ENCODE assay signal across 26 cellular contexts in the genomic region with DNA sequence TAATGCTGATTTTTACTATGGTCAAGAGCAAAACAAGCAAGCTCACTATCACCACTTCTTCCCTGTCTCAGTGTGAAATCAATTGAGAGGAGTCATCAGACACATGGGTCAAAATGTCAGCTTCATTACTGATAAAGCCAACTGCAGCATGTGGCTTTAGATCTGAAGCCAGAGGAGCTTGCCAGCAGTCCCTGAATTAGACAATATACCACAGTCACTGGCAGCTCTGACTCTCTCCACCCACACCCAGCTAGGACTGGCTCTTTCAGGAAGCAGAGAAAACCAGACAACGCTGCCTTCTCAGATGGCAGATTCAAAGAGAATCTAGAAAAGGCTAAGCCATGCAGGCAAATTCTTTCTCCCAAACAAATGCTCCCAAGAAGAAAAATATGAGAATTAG. TPM values are rescaled to one million over a fixed set of nuclear protein-coding genes. Genes with fewer than 3 reads are reported as not detected.
DNase-seq lines count a peak whose midpoint lies in the region; ATAC-seq and TF ChIP-seq lines count a peak whose summit lies in the region.
"Had no signal": no experiment of that assay in that cellular context is flagged by ENCODE, and none has a peak within 500 bp of the region (broad histone marks: within the 10 kb centered on the region; RNA-seq: fewer than 3 reads in every experiment).

No MANE protein-coding gene starts in this region.

- H3K4me3 Mint-ChIP-seq in HFFc6 = no peak overlapping the region
- H3K4me3 Mint-ChIP-seq: CD8-positive, alpha-beta T cell had no signal

- DNase-seq in heart right ventricle (peak in 1 of 2 donors; percentile 28), left cardiac atrium (no peak), RPMI7951 (ENCODE audit: low read depth) (peak; percentile 3), mesenteric fat pad (ENCODE audit: low spot score) (peak; percentile 22), HFFc6 (no peak), G401 (ENCODE audit: low spot score) (no peak)
- DNase-seq: C1 segment of cervical spinal cord; CD8-positive, alpha-beta T cell; DMS 273 treated with DMSO at 0.1 percent for 48 hours; DMS79; Karpas-422; MV-4-11; NCI-H1105; NCI-H1436 treated with DMSO at 0.1 percent for 48 hours; NCI-H187 treated with DMSO at 0.1 percent for 48 hours; NCI-H2171 treated with DMSO at 0.1 percent for 48 hours; NCI-H446; NCI-H524 treated with DMSO at 0.1 percent for 48 hours; NCI-H82; NK-92 treated with Interleukin-12 subunit alpha and Interleukin-12 subunit beta, amount 100 ng/mL, for 24 hours; PC-9; RPMI8226; SHP77 treated with DMSO at 0.1 percent for 48 hours had no signal

- H3K27ac ChIP-seq in heart right ventricle = peak overlapping the region in 1 of 10 donors; percentile 36
- H3K27ac ChIP-seq: A549, PC-9 had no signal

- 30 to 33% methylated on average over 1 of the region's 1 CpG for WGBS in heart right ventricle, 2 donors

- ATAC-seq in heart right ventricle (peak in 5 of 8 donors; percentile 59 to 90 (median 83)), left cardiac atrium (no peak), HG02642 (IDR thresholded peaks at IDR 0.05; ENCODE audit: poor library complexity, unreplicated experiment) (no peak)
- ATAC-seq: A549; CD8-positive, alpha-beta T cell had no signal

- no peak for TF ChIP-seq CTCF in heart right ventricle (IDR thresholded peaks at IDR 0.05)
- no peak for TF ChIP-seq CTCF in HFFc6 (IDR thresholded peaks at IDR 0.05)

- no peak overlapping the region for H3K27ac Mint-ChIP-seq in HFFc6
- H3K27ac Mint-ChIP-seq: CD8-positive, alpha-beta T cell had no signal

- in situ Hi-C loops in G401 (cut with HindIII; ENCODE audit: low sequenced_read_pairs) = no loop called here

- intact Hi-C loops in heart right ventricle (cut with DNase I) = no loop called here
- intact Hi-C loops in left cardiac atrium (cut with DNase I) = no loop called here

- H3K27me3 Mint-ChIP-seq in HFFc6 (ENCODE audit: insufficient read depth) = no peaks in the 10 kb centered on the region

- H3K27me3 ChIP-seq in heart right ventricle = peaks cover 0 to 3% (median 0%) of the 10 kb centered on the region in 7 donors

- H3K36me3 Mint-ChIP-seq in HFFc6 (ENCODE audit: low read depth) = no peaks in the 10 kb centered on the region
- H3K36me3 Mint-ChIP-seq: CD8-positive, alpha-beta T cell had no signal

- no peaks in the 10 kb centered on the region for H3K4me1 ChIP-seq in heart right ventricle

- no peaks in the 10 kb centered on the region for H3K4me1 Mint-ChIP-seq in HFFc6 (ENCODE audit: low read depth)

- H3K4me3 ChIP-seq in heart right ventricle = no peak overlapping the region
- H3K4me3 ChIP-seq: A549, PC-9 had no signal

- peaks cover 0 to 20% (median 6%) of the 10 kb centered on the region in 11 donors for H3K9me3 ChIP-seq in heart right ventricle

- peaks cover 60% of the 10 kb centered on the region for H3K9me3 Mint-ChIP-seq in HFFc6

- H3K36me3 ChIP-seq in heart right ventricle = no peaks in the 10 kb centered on the region

RNA-seq across cellular contexts. Expression of a gene that starts 20.0 kb away (rescaled TPM):
- total RNA-seq in heart right ventricle (10 to 100 TPM in 9 of 10 donors, 1 to 10 TPM in 1; 4.5 to 47.1 (median 29.7) TPM), left cardiac atrium (1 to 10 TPM; 1.9 to 2.7 TPM), mesenteric fat pad (not detected)
- polyA plus RNA-seq in heart right ventricle = 1 to 10 TPM; 3.5 to 4.2 TPM
- total RNA-seq in RPMI7951 (2014; rRNA removed; shearing (Covaris generic)) = not detected in 2 replicates
- not detected for total RNA-seq in HFFc6 (2021; fragmentation: NEBNext Ultra II Directional; extraction: Animal tissue kit (Norgen Biotek cat#: 25700))
- total RNA-seq in G401 (2014; rRNA removed; shearing (Covaris generic)) = not detected in 2 replicates
- total RNA-seq: CD8-positive, alpha-beta T cell; HT-29 had no signal
- polyA plus RNA-seq: A549 had no signal

Comparison
In these comparisons a context has a peak if more than half of its experiments do, and no peak if none do; other contexts are left out.
1. ATAC-seq: peak in heart right ventricle (5 of 8); none in left cardiac atrium (0 of 2) and HG02642 (single experiment).
2. DNase-seq: peak in RPMI7951 (single experiment) and mesenteric fat pad (single experiment); none in left cardiac atrium (single experiment), HFFc6 (single experiment) and G401 (single experiment).